Comparison of ENCODE assay signal across 21 cellular contexts in the genomic region with DNA sequence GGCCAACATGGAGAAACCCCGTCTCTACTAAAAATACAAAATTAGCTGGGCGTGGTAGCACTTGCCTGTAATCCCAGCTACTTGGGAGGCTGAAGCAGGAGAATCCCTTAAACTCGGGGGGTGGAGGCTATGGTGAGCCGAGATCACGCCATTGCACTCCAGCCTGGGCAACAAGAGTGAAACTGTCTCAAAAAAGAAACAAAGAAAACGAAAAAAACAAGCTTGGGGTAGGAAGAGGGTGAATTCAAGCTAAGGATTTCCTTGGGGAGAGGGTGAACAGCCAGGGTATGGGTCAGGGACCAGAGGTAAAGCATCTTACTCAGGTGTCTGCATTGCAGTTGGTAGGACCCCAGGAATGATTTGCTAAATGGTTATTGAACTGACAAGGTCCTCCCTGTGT. TPM values are rescaled to one million over a fixed set of nuclear protein-coding genes. Genes with fewer than 3 reads are reported as not detected.
"Had no signal": no experiment of that assay in that cellular context is flagged by ENCODE, and none has a peak within 500 bp of the region (broad histone marks: within the 10 kb centered on the region; RNA-seq: fewer than 3 reads in every experiment).

No MANE protein-coding gene starts in this region.

RNA-seq across cellular contexts. Expression of a gene that starts 21.5 kb away (rescaled TPM):
- total RNA-seq: ascending aorta, astrocyte, bronchial epithelial cell had no signal

RNA-seq across cellular contexts. Expression of a gene that starts 26.8 kb away (rescaled TPM):
- total RNA-seq: body of pancreas had no signal

RNA-seq across cellular contexts. Expression of a gene that starts 35.5 kb away (rescaled TPM):
- total RNA-seq: activated naive CD4-positive, alpha-beta T cell treated with anti-CD3 and anti-CD28 coated beads for 36 hours; activated naive CD4-positive, alpha-beta T cell treated with anti-CD3 and anti-CD28 coated beads, Interleukin-2, amount 50 U/mL, for 72 hours; activated naive CD8-positive, alpha-beta T cell treated with anti-CD3 and anti-CD28 coated beads for 36 hours; activated naive CD8-positive, alpha-beta T cell treated with anti-CD3 and anti-CD28 coated beads, Interleukin-2, amount 10 ng/mL, durations not matched to agents 7 days and 5 days; activated T-cell treated with anti-CD3 and anti-CD28 coated beads, Interleukin-2, amount 50 U/mL, for 4 hours; activated T-cell treated with anti-CD3 and anti-CD28 coated beads, Interleukin-2, amount 50 U/mL, for 72 hours; activated T-helper 1 cell treated with anti-CD3 and anti-CD28 coated beads, Interleukin-12 subunit alpha, Interleukin-12 subunit beta, Interleukin-2, Interleukin-4 antibody, amounts not matched to agents 30 ng/mL and 10 ng/mL and 1 ng/mL, durations not matched to agents 14 hours and 24 hours and 36 hours; activated T-helper 17 cell treated with anti-CD3 and anti-CD28 coated beads, Interleukin-2, amount 50 U/mL, for 72 hours; activated T-helper 2 cell treated with anti-CD3 and anti-CD28 coated beads, Interferon-gamma antibody, Interleukin-2, Interleukin-4, amounts not matched to agents 10 μg/mL and 5 μg/mL and 100 μg/mL, durations not matched to agents 14 hours and 24 hours and 36 hours; adrenal gland; aorta; ascending aorta; astrocyte; body of pancreas; breast epithelium; bronchial epithelial cell; cardiac muscle cell; cardiac septum; cerebellum; chondrocyte had no signal
- polyA plus RNA-seq: adipose tissue, adrenal gland, aorta, cardiac muscle cell had no signal
